ENCODE assay signal across 11 cellular contexts in the genomic region with DNA sequence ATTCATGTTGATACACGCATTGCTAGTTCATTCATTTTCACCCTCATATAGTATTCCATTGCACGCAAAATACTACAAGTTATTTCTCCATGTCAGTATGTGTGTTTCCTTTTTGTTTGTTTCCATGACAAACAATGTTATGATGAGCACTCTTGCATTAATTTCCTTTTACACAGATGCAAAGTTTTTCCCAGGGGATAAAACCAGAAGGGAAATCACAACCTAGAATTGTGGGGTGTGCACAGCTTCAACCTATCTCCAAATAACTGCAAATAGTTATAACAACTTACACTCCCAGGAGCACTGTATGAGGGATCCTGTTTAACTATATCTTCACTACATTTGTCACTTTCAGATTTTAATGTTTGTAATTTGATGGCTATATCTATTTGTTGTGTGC.
"Had no signal": no experiment of that assay in that cellular context is flagged by ENCODE, and none has a peak within 500 bp of the region (broad histone marks: within the 10 kb centered on the region; RNA-seq: fewer than 3 reads in every experiment).

No MANE protein-coding gene starts in this region.

- H3K9me3 ChIP-seq: right lobe of liver, spleen, thyroid gland had no signal

- H3K27ac ChIP-seq: epithelial cell of prostate, right lobe of liver, thyroid gland had no signal

- H3K4me3 Mint-ChIP-seq: activated T-cell treated with anti-CD3 and anti-CD28 coated beads, Interleukin-2, amount 50 U/mL, for 4 hours; neural crest cell; T-helper 2 cell treated with Interferon-gamma antibody and Interleukin-4, amounts not matched to agents 5 μg/mL and 100 μg/mL, for 36 hours had no signal

- H3K9me3 Mint-ChIP-seq: activated T-cell treated with anti-CD3 and anti-CD28 coated beads, Interleukin-2, amount 50 U/mL, for 4 hours; neural crest cell; T-helper 2 cell treated with Interferon-gamma antibody and Interleukin-4, amounts not matched to agents 5 μg/mL and 100 μg/mL, for 36 hours had no signal

- H3K36me3 ChIP-seq: right lobe of liver, thyroid gland had no signal

- DNase-seq: activated gamma-delta T cell; activated T-cell treated with anti-CD3 and anti-CD28 coated beads, Interleukin-2, amount 50 U/mL, for 4 hours; dermis blood vessel endothelial cell; foreskin melanocyte; mesendoderm; right lobe of liver; spleen; thyroid gland had no signal

- H3K4me3 ChIP-seq: right lobe of liver, spleen, thyroid gland had no signal

- ATAC-seq: activated T-cell treated with anti-CD3 and anti-CD28 coated beads, Interleukin-2, amount 50 U/mL, for 4 hours; right lobe of liver had no signal

- H3K4me1 ChIP-seq: right lobe of liver, thyroid gland had no signal

- H3K27me3 ChIP-seq: right lobe of liver, spleen, thyroid gland had no signal
